8 cellular contexts compared by ENCODE assay signal in genomic region chr15:71780349-71780976, GRCh38. TPM values are rescaled to one million over a fixed set of nuclear protein-coding genes. Genes with fewer than 3 reads are reported as not detected.
DNase-seq lines count a peak whose midpoint lies in the region; ATAC-seq and TF ChIP-seq lines count a peak whose summit lies in the region.

No MANE protein-coding gene starts in this region.

- no peaks in the 10 kb centered on the region for H3K9me3 ChIP-seq in SK-N-MC (ENCODE audit: low read depth, low read length)

- no peak overlapping the region for H3K4me3 Mint-ChIP-seq in brain
- peak overlapping the region; percentile 69 for H3K4me3 Mint-ChIP-seq in stimulated activated effector memory CD8-positive, alpha-beta T cell treated with anti-CD3 and anti-CD28 coated beads, Interleukin-12 subunit alpha, Interleukin-12 subunit beta, amount 100 ng/mL, for 72 hours

- no peak overlapping the region for H3K27ac ChIP-seq in SK-N-MC

- H3K36me3 ChIP-seq in SK-N-MC (ENCODE audit: insufficient read depth, low read length) (no peaks in the 10 kb centered on the region), kidney epithelial cell (ENCODE audit: control insufficient read depth, insufficient read depth, low read length) (no peaks in the 10 kb centered on the region)

- DNase-seq in NCI-H2107 treated with DMSO at 0.1 percent for 48 hours (lab: John Stamatoyannopoulos, UW; ENCODE audit: unreplicated experiment) (peak; percentile 1), NCI-H2107 (lab: John Stamatoyannopoulos, UW) (no peak), SK-N-MC (ENCODE audit: low read depth, low spot score) (peak; percentile 16), kidney epithelial cell (ENCODE audit: low read depth) (no peak)
- peak in 1 of 2 donors; percentile 65 for DNase-seq in stimulated activated effector memory CD8-positive, alpha-beta T cell treated with anti-CD3 and anti-CD28 coated beads, Interleukin-12 subunit alpha, Interleukin-12 subunit beta, amount 100 ng/mL, for 72 hours (ENCODE audit: low spot score in 2 of 2)

- no peaks in the 10 kb centered on the region for H3K36me3 Mint-ChIP-seq in brain
- H3K36me3 Mint-ChIP-seq in stimulated activated effector memory CD8-positive, alpha-beta T cell treated with anti-CD3 and anti-CD28 coated beads, Interleukin-12 subunit alpha, Interleukin-12 subunit beta, amount 100 ng/mL, for 72 hours = no peaks in the 10 kb centered on the region

- H3K4me1 Mint-ChIP-seq in brain = peaks cover 20% of the 10 kb centered on the region
- peaks cover 32% of the 10 kb centered on the region for H3K4me1 Mint-ChIP-seq in stimulated activated effector memory CD8-positive, alpha-beta T cell treated with anti-CD3 and anti-CD28 coated beads, Interleukin-12 subunit alpha, Interleukin-12 subunit beta, amount 100 ng/mL, for 72 hours

- no peaks in the 10 kb centered on the region for H3K9me3 Mint-ChIP-seq in brain
- H3K9me3 Mint-ChIP-seq in stimulated activated effector memory CD8-positive, alpha-beta T cell treated with anti-CD3 and anti-CD28 coated beads, Interleukin-12 subunit alpha, Interleukin-12 subunit beta, amount 100 ng/mL, for 72 hours = no peaks in the 10 kb centered on the region

- H3K27me3 ChIP-seq in kidney epithelial cell (ENCODE audit: control insufficient read depth, insufficient read depth, low read length) = no peaks in the 10 kb centered on the region

- peak overlapping the region; percentile 56 for H3K9ac ChIP-seq in SK-N-MC (ENCODE audit: insufficient read length)

- peak; percentile 67 to 87 for TF ChIP-seq CTCF in brain (conservative IDR thresholded peaks at IDR 0.05)
- peak; percentile 79 for TF ChIP-seq CTCF in kidney epithelial cell (IDR thresholded peaks at IDR 0.05; ENCODE audit: insufficient read depth, low read length, poor library complexity, severe bottlenecking)

- H3K4me3 ChIP-seq in SK-N-MC = peak overlapping the region; percentile 43
- H3K4me3 ChIP-seq in kidney epithelial cell (ENCODE audit: low read depth, low read length) = no peak overlapping the region

- ATAC-seq in HG03521 (IDR thresholded peaks at IDR 0.05; ENCODE audit: unreplicated experiment) = peak; percentile 58
- ATAC-seq in stimulated activated effector memory CD8-positive, alpha-beta T cell treated with anti-CD3 and anti-CD28 coated beads, Interleukin-12 subunit alpha, Interleukin-12 subunit beta, amount 100 ng/mL, for 72 hours = peak; percentile 43
- no peak for ATAC-seq in HG03097 (IDR thresholded peaks at IDR 0.05; ENCODE audit: low FRiP score, unreplicated experiment)

- no peaks in the 10 kb centered on the region for H3K27me3 Mint-ChIP-seq in brain

- H3K27ac Mint-ChIP-seq in brain = peak overlapping the region in 1 of 5 experiments; percentile 20
- peak overlapping the region; percentile 43 for H3K27ac Mint-ChIP-seq in stimulated activated effector memory CD8-positive, alpha-beta T cell treated with anti-CD3 and anti-CD28 coated beads, Interleukin-12 subunit alpha, Interleukin-12 subunit beta, amount 100 ng/mL, for 72 hours

RNA-seq across cellular contexts. Expression of gene NR2E3, which starts 29.9 kb away (rescaled TPM):
- polyA plus RNA-seq in brain (ENCODE audit: insufficient read depth, low read depth, low replicate concordance) = not detected
- not detected in 2 replicates for total RNA-seq in kidney epithelial cell

Comparison
In these comparisons a context has a peak if more than half of its experiments do, and no peak if none do; other contexts are left out.
1. DNase-seq: peak in NCI-H2107 treated with DMSO at 0.1 percent for 48 hours (single experiment) and SK-N-MC (single experiment); none in NCI-H2107 (single experiment) and kidney epithelial cell (single experiment).